In the genomic region with DNA sequence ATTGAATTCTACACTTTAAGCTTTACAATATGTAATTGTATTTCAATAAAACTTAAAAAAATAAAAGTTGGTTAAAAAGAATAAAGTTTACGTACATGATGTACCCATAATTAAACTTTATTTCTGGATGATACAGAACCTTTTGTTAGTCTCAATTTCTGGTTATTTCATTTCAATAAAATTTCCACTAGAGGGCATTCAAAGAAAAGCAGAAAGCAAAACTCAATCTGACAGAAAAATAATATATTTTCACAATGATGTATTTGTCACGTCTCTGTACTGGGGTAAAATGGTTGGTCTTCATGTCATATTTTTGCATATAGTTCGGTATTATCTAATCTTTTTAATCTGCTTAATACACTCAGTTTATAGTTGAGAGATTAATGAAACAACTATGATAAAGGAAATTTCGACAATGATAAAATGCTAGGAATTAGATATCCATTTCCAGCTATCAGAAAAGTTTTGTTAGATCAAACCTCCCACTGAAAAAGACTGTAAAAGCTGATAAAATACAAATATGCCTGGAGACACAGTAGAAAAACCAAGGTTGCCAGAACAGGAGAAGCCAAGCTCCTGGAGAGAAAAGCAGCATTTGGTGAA, we compare ENCODE assay signal across 9 cellular contexts. TPM values are rescaled to one million over a fixed set of nuclear protein-coding genes. Genes with fewer than 3 reads are reported as not detected.
DNase-seq lines count a peak whose midpoint lies in the region; ATAC-seq and TF ChIP-seq lines count a peak whose summit lies in the region.
"Had no signal": no experiment of that assay in that cellular context is flagged by ENCODE, and none has a peak within 500 bp of the region (broad histone marks: within the 10 kb centered on the region; RNA-seq: fewer than 3 reads in every experiment).

No MANE protein-coding gene starts in this region.

- H3K4me3 ChIP-seq in astrocyte of the spinal cord (ENCODE audit: low read depth, low read length) (no peak overlapping the region), SJCRH30 (no peak overlapping the region)
- H3K4me3 ChIP-seq: MG63 had no signal

- peaks cover 4% of the 10 kb centered on the region for H3K4me1 ChIP-seq in SJCRH30

- no peaks in the 10 kb centered on the region for H3K36me3 Mint-ChIP-seq in mesothelial cell of epicardium

- H3K36me3 ChIP-seq in SJCRH30: no peaks in the 10 kb centered on the region
- H3K36me3 ChIP-seq: MG63 had no signal

- ATAC-seq in GM18867 (IDR thresholded peaks at IDR 0.05; ENCODE audit: unreplicated experiment) (no peak), GM21390 (IDR thresholded peaks at IDR 0.05; ENCODE audit: unreplicated experiment) (no peak)

- peaks cover 2% of the 10 kb centered on the region for H3K9me3 Mint-ChIP-seq in mesothelial cell of epicardium

- H3K27me3 ChIP-seq in SJCRH30: no peaks in the 10 kb centered on the region
- H3K27me3 ChIP-seq: MG63 had no signal

- TF ChIP-seq CTCF in astrocyte of the spinal cord (IDR thresholded peaks at IDR 0.05; ENCODE audit: low read depth, low read length) (peak; percentile 39), mesothelial cell of epicardium (IDR thresholded peaks at IDR 0.05; ENCODE audit: unreplicated experiment) (peak; percentile 66)

- H3K4me1 Mint-ChIP-seq in mesothelial cell of epicardium: peaks cover 10% of the 10 kb centered on the region

- H3K4me3 Mint-ChIP-seq in mesothelial cell of epicardium: no peak overlapping the region

- H3K9me3 ChIP-seq in SJCRH30 (replicated peaks): no peaks in the 10 kb centered on the region
- H3K9me3 ChIP-seq: MG63 had no signal

- no peak overlapping the region for H3K27ac Mint-ChIP-seq in mesothelial cell of epicardium

- no peak overlapping the region for H3K27ac ChIP-seq in SJCRH30

- in situ Hi-C loops in astrocyte of the spinal cord (cut with HindIII; ENCODE audit: low sequenced_read_pairs): no loop called here

- DNase-seq in DMS53 (lab: John Stamatoyannopoulos, UW) (peak; percentile 56), HT1080 (ENCODE audit: low read depth) (peak; percentile 6), astrocyte of the spinal cord (ENCODE audit: low read depth, low spot score) (no peak), mesothelial cell of epicardium (ENCODE audit: low spot score in 2 of 2, unreplicated experiment in 2 of 2) (no peak), SJCRH30 (no peak)
- DNase-seq in stimulated activated CD4-positive, alpha-beta T cell treated with anti-CD3 and anti-CD28 coated beads, Interleukin-2, amount 100 ng/mL, for 24 hours: no peak
- DNase-seq: MG63 had no signal

- H3K27me3 Mint-ChIP-seq in mesothelial cell of epicardium (ENCODE audit: low read depth): no peaks in the 10 kb centered on the region

RNA-seq across cellular contexts. Expression of a gene that starts 27.4 kb away (rescaled TPM):
- total RNA-seq in HT1080 (2014; rRNA removed; shearing (Covaris generic)): not detected in 2 replicates
- not detected in 2 replicates for polyA plus RNA-seq in HT1080 (2015; cell fraction: cytosol; rRNA removed)
- not detected in 2 replicates for polyA plus RNA-seq in HT1080 (2015; cell fraction: nucleus; rRNA removed)
- 0.18 TPM in 1 of 3 replicates, not detected in the others for total RNA-seq in mesothelial cell of epicardium
- not detected in 2 replicates for total RNA-seq in SJCRH30 (2014; rRNA removed; shearing (Covaris generic))

Comparison
In these comparisons a context has a peak if more than half of its experiments do, and no peak if none do; other contexts are left out.
1. DNase-seq: peak in DMS53 (single experiment) and HT1080 (single experiment); none in astrocyte of the spinal cord (single experiment), mesothelial cell of epicardium (0 of 2), SJCRH30 (0 of 2) and stimulated activated CD4-positive, alpha-beta T cell treated with anti-CD3 and anti-CD28 coated beads, Interleukin-2, amount 100 ng/mL, for 24 hours (0 of 2).